ENCODE assay signal across 21 cellular contexts in the genomic region with DNA sequence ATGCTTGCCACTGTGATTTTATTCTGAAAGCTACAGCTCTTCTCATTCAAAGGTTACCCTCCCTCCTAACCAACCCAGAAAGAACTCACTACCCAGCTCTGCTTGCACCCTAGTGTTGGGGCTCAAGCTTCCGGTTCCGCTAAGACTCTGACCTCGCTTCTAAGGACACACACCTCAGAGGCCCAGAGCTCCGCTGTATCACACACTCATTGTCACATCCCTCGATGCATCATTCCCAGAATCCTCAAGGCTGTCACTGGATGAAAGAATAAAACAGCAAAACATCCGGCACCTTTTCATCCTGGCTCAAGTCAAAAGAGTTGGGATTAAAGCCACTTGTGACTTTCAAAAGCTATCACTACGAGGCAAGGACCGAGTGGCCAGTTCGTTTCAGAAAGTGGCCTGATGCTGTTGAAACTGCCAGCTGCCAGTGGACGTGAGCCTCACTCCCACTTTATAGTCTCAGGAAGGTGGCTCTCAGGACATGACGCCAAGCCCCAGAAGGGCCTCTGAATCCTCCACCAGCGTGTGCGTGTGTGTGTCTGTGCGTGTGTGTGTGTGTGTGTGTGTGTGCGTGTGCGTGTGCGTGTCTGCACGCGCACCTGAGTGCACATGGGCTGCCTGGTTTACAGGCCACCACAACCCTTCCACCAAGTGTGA. TPM values are rescaled to one million over a fixed set of nuclear protein-coding genes. Genes with fewer than 3 reads are reported as not detected.
DNase-seq lines count a peak whose midpoint lies in the region; ATAC-seq and TF ChIP-seq lines count a peak whose summit lies in the region.
"Had no signal": no experiment of that assay in that cellular context is flagged by ENCODE, and none has a peak within 500 bp of the region (broad histone marks: within the 10 kb centered on the region; RNA-seq: fewer than 3 reads in every experiment).

No MANE protein-coding gene starts in this region.

- no peak overlapping the region for H3K4me3 ChIP-seq in A673 (ENCODE audit: low read depth, low read length, poor library complexity, severe bottlenecking)
- H3K4me3 ChIP-seq in PC-3 (ENCODE audit: low read length), result peak overlapping the region; percentile 60; the same call in 1 of the 2 replicates
- H3K4me3 ChIP-seq in esophagus muscularis mucosa, result no peak overlapping the region
- no peak overlapping the region for H3K4me3 ChIP-seq in psoas muscle
- H3K4me3 ChIP-seq in dorsolateral prefrontal cortex, result no peak overlapping the region
- H3K4me3 ChIP-seq: lung had no signal

- no peak overlapping the region for H2AFZ ChIP-seq in PC-3 (ENCODE audit: low read length)

- no TSS peak for BruUV-seq in A673 (replicated peaks; lab: Mats Ljungman, UMichigan)
- no TSS peak for BruUV-seq in PC-3 (replicated peaks; lab: Mats Ljungman, UMichigan)

- H3K4me1 ChIP-seq in A673 (ENCODE audit: insufficient read depth, low read length, poor library complexity, severe bottlenecking) (peaks cover 19% of the 10 kb centered on the region), PC-3 (ENCODE audit: insufficient read depth, low read length) (peaks cover 44% of the 10 kb centered on the region), esophagus muscularis mucosa (peaks cover 34 to 80% (median 51%) of the 10 kb centered on the region in 4 donors), psoas muscle (peaks cover 78% of the 10 kb centered on the region)

- H4K20me1 ChIP-seq in PC-3 (ENCODE audit: low read length), result no peaks in the 10 kb centered on the region

- no peaks in the 10 kb centered on the region for H3K9me2 ChIP-seq in PC-3 (replicated peaks; ENCODE audit: low read length)

- peaks cover 10% of the 10 kb centered on the region for H3F3A ChIP-seq in PC-3 (ENCODE audit: low read length, unreplicated experiment)

- no peak for TF ChIP-seq CTCF in A673 (conservative IDR thresholded peaks at IDR 0.05; ENCODE audit: low read depth, low read length)
- TF ChIP-seq CTCF in PC-3 (conservative IDR thresholded peaks at IDR 0.05; ENCODE audit: low read depth, low read length), result no peak
- TF ChIP-seq CTCF in esophagus muscularis mucosa (IDR thresholded peaks at IDR 0.05), result no peak
- no peak for TF ChIP-seq CTCF in psoas muscle (IDR thresholded peaks at IDR 0.05)
- TF ChIP-seq CTCF in dorsolateral prefrontal cortex (IDR thresholded peaks at IDR 0.05 in 54 of 56, conservative IDR thresholded peaks at IDR 0.05 in 2 of 56; ENCODE audit: low read depth in 1 of 56, partially characterized antibody in 56 of 56), result no peak

- intact Hi-C loops in A673 (cut with micrococcal nuclease; ENCODE audit: unreplicated experiment) (no loop called here), PC-3 (cut with micrococcal nuclease) (no loop called here), esophagus muscularis mucosa (cut with DNase I) (no loop called here), psoas muscle (cut with DNase I) (no loop called here), dorsolateral prefrontal cortex (cut with DNase I) (no loop called here)

- TF ChIP-seq EP300 in esophagus muscularis mucosa (IDR thresholded peaks at IDR 0.05), result no peak

- CTCF ChIA-PET in A673 (lab: Charles Lee) (no interaction called here), PC-3 (lab: Charles Lee) (no interaction called here)

- no peak for DNase-seq in A673 (ENCODE audit: low spot score)
- DNase-seq in PC-3, result no peak
- no peak for DNase-seq in esophagus muscularis mucosa (ENCODE audit: extremely low spot score)
- DNase-seq in psoas muscle, result no peak
- no peak for DNase-seq in 8988T
- DNase-seq in dorsolateral prefrontal cortex, result no peak
- DNase-seq in stimulated activated CD4-positive, alpha-beta T cell treated with anti-CD3 and anti-CD28 coated beads, Interleukin-4, amount 100 ng/mL, for 1 hour, result no peak
- DNase-seq: activated CD4-positive, CD25-positive, alpha-beta regulatory T cell treated with anti-CD3 and anti-CD28 coated beads, Interleukin-2, amount 50 U/mL, for 72 hours; activated naive CD4-positive, alpha-beta T cell treated with Interleukin-2 at 50 U/mL for 16 hours; AML-193; DMS 273 treated with DMSO at 0.1 percent for 48 hours; effector CD8-positive, alpha-beta T cell; foreskin keratinocyte; NCI-H1694; NCI-H526; nucleus accumbens; stimulated activated CD4-positive, alpha-beta T cell treated with anti-CD3 and anti-CD28 coated beads, Interleukin-15, amount 100 ng/mL, for 24 hours; substantia nigra; T-helper 2 cell had no signal

- 85% methylated on average over 12 of the region's 19 CpGs for WGBS in esophagus muscularis mucosa
- whole genome bisulfite sequencing in psoas muscle, 3 donors, result 66 to 80% (median 70%) methylated on average over 19 of the region's 19 CpGs

- TF ChIP-seq POLR2A in esophagus muscularis mucosa (IDR thresholded peaks at IDR 0.05; ENCODE audit: low read depth), result no peak

- no peak for ATAC-seq in PC-3
- ATAC-seq in psoas muscle, result no peak
- no peak for ATAC-seq in GM18511 (IDR thresholded peaks at IDR 0.05; ENCODE audit: unreplicated experiment)

- peak overlapping the region; percentile 38 for H3K27ac ChIP-seq in A673 (ENCODE audit: low read depth, low read length, poor library complexity, severe bottlenecking)
- H3K27ac ChIP-seq in PC-3 (ENCODE audit: low read length), result peak overlapping the region; percentile 99
- H3K27ac ChIP-seq in esophagus muscularis mucosa (replicated peaks in 1 of 4), result peak overlapping the region in 3 of 4 donors; percentile 20 to 55 (median 29)
- H3K27ac ChIP-seq in psoas muscle, result peak overlapping the region; percentile 78
- H3K27ac ChIP-seq in dorsolateral prefrontal cortex, result peak overlapping the region in 1 of 59 donors; percentile 51
- H3K27ac ChIP-seq: foreskin keratinocyte had no signal

- peak overlapping the region; percentile 86 for H3K4me2 ChIP-seq in PC-3 (ENCODE audit: low read length)

- POLR2A ChIA-PET in A673 (lab: Charles Lee; ENCODE audit: low non-redundant PET), result interaction anchor here (0.7 kb wide), 1 partner anchor 422 kb away, joined by 4 read pairs; no protein-coding TSS in a partner anchor
- POLR2A ChIA-PET in PC-3 (lab: Charles Lee; ENCODE audit: unreplicated experiment), result no interaction called here

- no peaks in the 10 kb centered on the region for H3K27me3 ChIP-seq in A673 (replicated peaks; ENCODE audit: insufficient read depth, low read depth, low read length, poor library complexity)
- no peaks in the 10 kb centered on the region for H3K27me3 ChIP-seq in PC-3 (ENCODE audit: low read length)
- no peaks in the 10 kb centered on the region for H3K27me3 ChIP-seq in esophagus muscularis mucosa
- H3K27me3 ChIP-seq in psoas muscle (ENCODE audit: insufficient read depth in 3 of 3, low read length in 2 of 3), result no peaks in the 10 kb centered on the region
- H3K27me3 ChIP-seq in dorsolateral prefrontal cortex, result no peaks in the 10 kb centered on the region
- H3K27me3 ChIP-seq: foreskin keratinocyte had no signal

- H3K9ac ChIP-seq in PC-3 (ENCODE audit: low read length), result peak overlapping the region; percentile 91

- H3K9me3 ChIP-seq in A673 (ENCODE audit: low read depth, low read length, poor library complexity, severe bottlenecking) (no peaks in the 10 kb centered on the region), PC-3 (ENCODE audit: low read length) (no peaks in the 10 kb centered on the region), esophagus muscularis mucosa (no peaks in the 10 kb centered on the region), psoas muscle (no peaks in the 10 kb centered on the region)

- H3K79me2 ChIP-seq in PC-3 (ENCODE audit: low read length), result peaks cover 85% of the 10 kb centered on the region

- no peaks in the 10 kb centered on the region for H3K36me3 ChIP-seq in A673 (ENCODE audit: insufficient read depth, low read length, poor library complexity, severe bottlenecking)
- H3K36me3 ChIP-seq in PC-3 (ENCODE audit: low read depth, low read length), result no peaks in the 10 kb centered on the region
- H3K36me3 ChIP-seq in esophagus muscularis mucosa, result peaks cover 0 to 4% (median 0%) of the 10 kb centered on the region in 4 donors
- no peaks in the 10 kb centered on the region for H3K36me3 ChIP-seq in psoas muscle (ENCODE audit: insufficient read depth in 1 of 2, low read depth in 1 of 2)

RNA-seq across cellular contexts. Expression of gene ZFHX3, which starts 29.0 kb away (rescaled TPM):
- total RNA-seq in A673 (2021) (21.7 and 21.8 TPM in 2 replicates), PC-3 (2014; rRNA removed) (3.5 and 4.5 TPM in 2 replicates), esophagus muscularis mucosa (10 to 100 TPM; 25.7 to 53.0 (median 30.6) TPM), psoas muscle (10 to 100 TPM; 10.6 to 36.9 (median 26.2) TPM), dorsolateral prefrontal cortex (10 to 100 TPM in 109 of 120 experiments, 1 to 10 TPM in 11; 7.3 to 24.4 (median 13.4) TPM)
- 10 to 100 TPM in 1 of 3 donors, 1 to 10 TPM in 2; 3.3 to 11.5 (median 5.2) TPM for polyA plus RNA-seq in psoas muscle
